In genomic region chr3:196044513-196044912, GRCh38 we compare ENCODE assay signal across 21 cellular contexts. TPM values are rescaled to one million over a fixed set of nuclear protein-coding genes. Genes with fewer than 3 reads are reported as not detected.
DNase-seq lines count a peak whose midpoint lies in the region; ATAC-seq, FAIRE-seq and TF ChIP-seq lines count a peak whose summit lies in the region.
"Had no signal": no experiment of that assay in that cellular context is flagged by ENCODE, and none has a peak within 500 bp of the region (broad histone marks: within the 10 kb centered on the region; RNA-seq: fewer than 3 reads in every experiment).

No MANE protein-coding gene starts in this region.

- H3K4ac ChIP-seq in neuronal stem cell (ENCODE audit: low read length), result no peak overlapping the region

- no peak for TF ChIP-seq POLR2A in K562 (conservative IDR thresholded peaks at IDR 0.05)

- peaks cover 5% of the 10 kb centered on the region; the same call in 1 of the 2 replicates for H4K20me1 ChIP-seq in K562 (replicated peaks; ENCODE audit: control insufficient read depth, insufficient read depth, low read length)

- H4K8ac ChIP-seq in neuronal stem cell (ENCODE audit: low read depth, low read length), result no peak overlapping the region

- H3K36me3 ChIP-seq in left ventricle myocardium inferior, result peaks cover 15% of the 10 kb centered on the region
- peaks cover 27% of the 10 kb centered on the region for H3K36me3 ChIP-seq in K562 (ENCODE audit: control insufficient read depth, insufficient read depth, low read length)
- H3K36me3 ChIP-seq in neuronal stem cell (replicated peaks in 1 of 2; ENCODE audit: control insufficient read depth in 2 of 2, insufficient read depth in 2 of 2, low read length in 2 of 2), result peaks cover under 1 to 13% of the 10 kb centered on the region in 2 donors
- peaks cover 3% of the 10 kb centered on the region for H3K36me3 ChIP-seq in brain microvascular endothelial cell (replicated peaks)
- H3K36me3 ChIP-seq in tibial artery, result peaks cover 0 to 8% (median 2%) of the 10 kb centered on the region in 3 donors

- no peaks in the 10 kb centered on the region for H3K79me1 ChIP-seq in neuronal stem cell (ENCODE audit: low read depth, low read length)

- H2AFZ ChIP-seq in K562 (ENCODE audit: low read depth, low read length), result no peak overlapping the region
- no peak overlapping the region for H2AFZ ChIP-seq in neuronal stem cell (ENCODE audit: low read length)
- H2AFZ ChIP-seq: GM23248 had no signal

- no peak overlapping the region for H2AK5ac ChIP-seq in neuronal stem cell (ENCODE audit: low read depth, low read length)

- no peak overlapping the region for H3K23ac ChIP-seq in neuronal stem cell (ENCODE audit: low read depth, low read length, poor library complexity)

- H3K4me2 ChIP-seq in K562 (ENCODE audit: insufficient read depth, low read length), result no peak overlapping the region
- H3K4me2 ChIP-seq in neuronal stem cell (ENCODE audit: insufficient read depth, low read length, poor library complexity, severe bottlenecking), result no peak overlapping the region
- H3K4me2 ChIP-seq: BLaER1 had no signal

- WGBS in right cardiac atrium, result 95% methylated on average over 27 of the region's 27 CpGs
- WGBS in K562 (ENCODE audit: insufficient coverage, low coverage, missing lambda C conversion rate), result 92% methylated on average over 10 of the region's 27 CpGs
- WGBS in neuronal stem cell (ENCODE audit: extremely low coverage in 2 of 2, insufficient read length in 2 of 2, insufficient replicate concordance in 1 of 2), 2 donors, result no CpG with 5 or more reads among the region's 27 CpGs

- H3K9me3 ChIP-seq in right cardiac atrium (ENCODE audit: control insufficient read depth, low read length) (no peaks in the 10 kb centered on the region), left ventricle myocardium inferior (replicated peaks) (peaks cover 13% of the 10 kb centered on the region), K562 (replicated peaks; ENCODE audit: control insufficient read depth, insufficient read depth, low read depth, low read length) (no peaks in the 10 kb centered on the region), neuronal stem cell (replicated peaks in 1 of 2; ENCODE audit: control insufficient read depth in 2 of 2, insufficient read depth in 1 of 2, low read depth in 1 of 2, low read length in 2 of 2) (no peaks in the 10 kb centered on the region), tibial artery (peaks cover 0 to 10% (median 0%) of the 10 kb centered on the region in 3 donors)
- H3K9me3 ChIP-seq: Caco-2 had no signal

- CTCF ChIA-PET in K562 (lab: Yijun Ruan, JAX; ENCODE audit: low intra/inter-chr PET ratio), result no interaction called here

- H3K9me1 ChIP-seq in K562 (ENCODE audit: control insufficient read depth, insufficient read depth, low read length), result no peaks in the 10 kb centered on the region

- in situ Hi-C loops in K562 (cut with MboI) (no loop called here), brain microvascular endothelial cell (cut with HindIII; ENCODE audit: low pct_ligation_motif_present, low sequenced_read_pairs) (no loop called here)

- H2BK12ac ChIP-seq in neuronal stem cell (ENCODE audit: low read length), result no peak overlapping the region

- H2BK15ac ChIP-seq in neuronal stem cell (ENCODE audit: low read length), result no peak overlapping the region

- no peak overlapping the region for H3K27ac ChIP-seq in right cardiac atrium (ENCODE audit: low read length)
- no peak overlapping the region for H3K27ac ChIP-seq in left ventricle myocardium inferior (replicated peaks)
- H3K27ac ChIP-seq in K562 (ENCODE audit: extremely low read depth, low read depth, low read length), result no peak overlapping the region
- H3K27ac ChIP-seq in neuronal stem cell (replicated peaks; ENCODE audit: low read length), result no peak overlapping the region
- H3K27ac ChIP-seq in brain microvascular endothelial cell, result no peak overlapping the region
- H3K27ac ChIP-seq in tibial artery, result no peak overlapping the region
- H3K27ac ChIP-seq: 22Rv1, BLaER1, C4-2B, GM23248 had no signal

- no peak overlapping the region for H4K91ac ChIP-seq in neuronal stem cell (ENCODE audit: low read depth, low read length, poor library complexity)

- TF ChIP-seq CTCF in left ventricle myocardium inferior (IDR thresholded peaks at IDR 0.05; ENCODE audit: borderline replicate concordance) (no peak), K562 (IDR thresholded peaks at IDR 0.05 in 2 of 3, conservative IDR thresholded peaks at IDR 0.05 in 1 of 3; ENCODE audit: insufficient read depth in 2 of 3, low read depth in 1 of 3, low read length in 3 of 3) (no peak), brain microvascular endothelial cell (IDR thresholded peaks at IDR 0.05; ENCODE audit: low read depth, low read length, missing control alignments) (no peak), tibial artery (IDR thresholded peaks at IDR 0.05) (no peak)

- H3K27me3 ChIP-seq in right cardiac atrium (ENCODE audit: control insufficient read depth, insufficient read depth) (no peaks in the 10 kb centered on the region), left ventricle myocardium inferior (ENCODE audit: low read depth) (no peaks in the 10 kb centered on the region), K562 (ENCODE audit: control insufficient read depth in 2 of 2, insufficient read depth in 2 of 2, low read length in 2 of 2) (no peaks in the 10 kb centered on the region), neuronal stem cell (ENCODE audit: control insufficient read depth in 3 of 3, insufficient read depth in 3 of 3, low read depth in 1 of 3, low read length in 3 of 3) (no peaks in the 10 kb centered on the region), brain microvascular endothelial cell (replicated peaks) (no peaks in the 10 kb centered on the region), tibial artery (no peaks in the 10 kb centered on the region)
- H3K27me3 ChIP-seq: BLaER1 had no signal

- H3K4me3 ChIP-seq in right cardiac atrium (ENCODE audit: low read length), result no peak overlapping the region
- H3K4me3 ChIP-seq in left ventricle myocardium inferior, result no peak overlapping the region
- no peak overlapping the region for H3K4me3 ChIP-seq in K562
- no peak overlapping the region for H3K4me3 ChIP-seq in neuronal stem cell (ENCODE audit: low read length in 2 of 2)
- H3K4me3 ChIP-seq in brain microvascular endothelial cell (ENCODE audit: low read depth, low read length), result no peak overlapping the region
- no peak overlapping the region for H3K4me3 ChIP-seq in tibial artery
- H3K4me3 ChIP-seq: BLaER1, GM23248, HAP-1 had no signal

- intact Hi-C loops in right cardiac atrium (cut with DNase I), result no loop called here
- intact Hi-C loops in left ventricle myocardium inferior (cut with micrococcal nuclease), result no loop called here
- intact Hi-C loops in K562 (cut with micrococcal nuclease), result no loop called here
- intact Hi-C loops in tibial artery (cut with DNase I; ENCODE audit: low total_unique reads), result no loop called here

- no peak for TF ChIP-seq EP300 in K562 (IDR thresholded peaks at IDR 0.05; ENCODE audit: low read length)

- TF ChIP-seq RAD21 in K562 (CRISPR knock-in tag; conservative IDR thresholded peaks at IDR 0.05 in 1 of 2, IDR thresholded peaks at IDR 0.05 in 1 of 2), result no peak

- BruUV-seq in K562 (replicated peaks; lab: Mats Ljungman, UMichigan), result no TSS peak

- no peak for DNase-seq in right cardiac atrium
- no peak for DNase-seq in left ventricle myocardium inferior
- DNase-seq in K562 (ENCODE audit: extremely low read depth in 1 of 4, low spot score in 3 of 4), result no peak
- DNase-seq in neuronal stem cell (ENCODE audit: low spot score), result no peak
- DNase-seq in brain microvascular endothelial cell, result no peak
- DNase-seq in tibial artery, result no peak
- DNase-seq in DMS79 treated with DMSO at 0.1 percent for 48 hours (lab: John Stamatoyannopoulos, UW), result no peak
- DNase-seq: Caco-2; CD4-positive, CD25-positive, alpha-beta regulatory T cell; CD8-positive, alpha-beta T cell; DMS 273 treated with DMSO at 0.1 percent for 48 hours; DMS79; GF-D8; GM23248 had no signal

- no peak overlapping the region for H2BK5ac ChIP-seq in neuronal stem cell (ENCODE audit: low read length)

- no peak overlapping the region for H3K18ac ChIP-seq in neuronal stem cell (ENCODE audit: low read length)

- ATAC-seq in right cardiac atrium (peak; percentile 25 to 41), K562 (no peak)
- ATAC-seq: CD8-positive, alpha-beta T cell had no signal

- H3K9ac ChIP-seq in K562 (ENCODE audit: insufficient read depth in 1 of 2, low read depth in 2 of 2, low read length in 2 of 2), result no peak overlapping the region
- peak overlapping the region; percentile 60 for H3K9ac ChIP-seq in neuronal stem cell (ENCODE audit: low read depth, low read length, poor library complexity)
- H3K9ac ChIP-seq: BLaER1, GM23248 had no signal

- no peaks in the 10 kb centered on the region for H3K4me1 ChIP-seq in right cardiac atrium (ENCODE audit: control insufficient read depth, insufficient read depth, low read length)
- no peaks in the 10 kb centered on the region for H3K4me1 ChIP-seq in left ventricle myocardium inferior
- H3K4me1 ChIP-seq in K562 (replicated peaks in 1 of 2; ENCODE audit: control insufficient read depth in 2 of 2, insufficient read depth in 2 of 2, low read length in 2 of 2), result no peaks in the 10 kb centered on the region
- no peaks in the 10 kb centered on the region for H3K4me1 ChIP-seq in neuronal stem cell (ENCODE audit: control insufficient read depth in 2 of 2, insufficient read depth in 1 of 2, low read depth in 1 of 2, low read length in 2 of 2)
- H3K4me1 ChIP-seq in tibial artery, result no peaks in the 10 kb centered on the region
- H3K4me1 ChIP-seq: BLaER1, HAP-1 had no signal

- POLR2A ChIA-PET in K562 (lab: Yijun Ruan, JAX), result no interaction called here

- H3K79me2 ChIP-seq in K562 (ENCODE audit: control insufficient read depth, insufficient read depth, low read length), result no peaks in the 10 kb centered on the region

- no peak overlapping the region for H2BK120ac ChIP-seq in neuronal stem cell (ENCODE audit: low read depth, low read length)

- FAIRE-seq in K562 (lab: Jason Lieb, UNC), result no peak
- FAIRE-seq: A204.1, D721Med, GM19239 had no signal

- no peak overlapping the region for H3K14ac ChIP-seq in neuronal stem cell (ENCODE audit: low read length)

RNA-seq across cellular contexts. Expression of gene TFRC, which starts 37.4 kb away (rescaled TPM):
- 100 to 1,000 TPM in 1 of 4 donors, 10 to 100 TPM in 3; 64.1 to 199 (median 91.4) TPM for total RNA-seq in right cardiac atrium
- 23.4 TPM for polyA plus RNA-seq in right cardiac atrium
- 76.4 TPM for total RNA-seq in left ventricle myocardium inferior
- 1,487 and 3,369 TPM in 2 replicates for total RNA-seq in K562 (2011; cell fraction: chromatin; rRNA removed; ENCODE audit: low replicate concordance)
- total RNA-seq in K562 (2011; cell fraction: nucleolus; rRNA removed), result 1,103 and 1,251 TPM in 2 replicates
- total RNA-seq in K562 (2011; cell fraction: nucleoplasm; rRNA removed), result 1,578 and 1,589 TPM in 2 replicates
- 303 and 478 TPM in 2 replicates for total RNA-seq in K562 (2014; rRNA removed)
- 468 and 534 TPM in 2 replicates for total RNA-seq in K562 (2014; rRNA removed; fragmentation: Illumina TruSeq; extraction: Trizol)
- 310 and 332 TPM in 2 replicates for total RNA-seq in K562 (2015; rRNA removed; fragmentation: Illumina TruSeq; extraction: Trizol)
- 450 and 470 TPM in 2 replicates for total RNA-seq in K562 (2021)
- polyA plus RNA-seq in K562 (2011; rRNA removed), result 521 and 679 TPM in 2 replicates
- 104 and 238 TPM in 2 replicates for polyA plus RNA-seq in K562 (2011; cell fraction: cytosol; rRNA removed)
- polyA plus RNA-seq in K562 (2011; cell fraction: nucleus; rRNA removed), result 454 and 755 TPM in 2 replicates
- polyA plus RNA-seq in K562 (2012), result 166 and 406 TPM in 2 replicates
- polyA plus RNA-seq in K562 (2014; fragmentation: Illumina TruSeq; extraction: Trizol), result 239 and 256 TPM in 2 replicates
- 100 to 1,000 TPM; 149 to 308 TPM for polyA plus RNA-seq in K562 (2014; fragmentation: Nextera tagmentation; extraction: Ambion mirVana)
- 241 and 268 TPM in 2 replicates for polyA plus RNA-seq in K562 (2014; rRNA removed)
- 2,244 and 2,897 TPM in 2 replicates for polyA minus RNA-seq in K562 (2011; rRNA and poly(A)+ RNA removed)
- polyA minus RNA-seq in K562 (2011; cell fraction: cytosol; rRNA and poly(A)+ RNA removed), result 425 and 493 TPM in 2 replicates
- polyA minus RNA-seq in K562 (2011; cell fraction: nucleus; rRNA and poly(A)+ RNA removed), result 581 and 964 TPM in 2 replicates
- 33.8 TPM for polyA plus RNA-seq in neuronal stem cell (2013, experiment 1 of 2)
- 33.9 TPM for polyA plus RNA-seq in neuronal stem cell (2013, experiment 2 of 2)
